Comparison of ENCODE assay signal across 13 cellular contexts in genomic region chr3:171956372-171957104, GRCh38.
DNase-seq lines count a peak whose midpoint lies in the region; ATAC-seq and TF ChIP-seq lines count a peak whose summit lies in the region.
"Had no signal": no experiment of that assay in that cellular context is flagged by ENCODE, and none has a peak within 500 bp of the region (broad histone marks: within the 10 kb centered on the region; RNA-seq: fewer than 3 reads in every experiment).

No MANE protein-coding gene starts in this region.

- H3F3A ChIP-seq in neural progenitor cell (ENCODE audit: low read depth) = peaks cover 15% of the 10 kb centered on the region

- H3K4me3 ChIP-seq in RWPE2 (ENCODE audit: severe bottlenecking) (no peak overlapping the region), neural progenitor cell (no peak overlapping the region), tibial artery (no peak overlapping the region), dorsolateral prefrontal cortex (peak overlapping the region in 23 of 59 donors; percentile 2 to 46 (median 19))

- H4K20me1 ChIP-seq in neural progenitor cell (ENCODE audit: low read depth) = no peaks in the 10 kb centered on the region

- H3K36me3 Mint-ChIP-seq in neural progenitor cell = no peaks in the 10 kb centered on the region
- H3K36me3 Mint-ChIP-seq: CD4-positive, CD25-positive, alpha-beta regulatory T cell had no signal

- H3K27me3 Mint-ChIP-seq in neural progenitor cell (ENCODE audit: insufficient read depth, low read depth) = peaks cover 8% of the 10 kb centered on the region

- no peak for ATAC-seq in RWPE2 (ENCODE audit: low read depth)

- peak overlapping the region; percentile 83 for H2AFZ ChIP-seq in neural progenitor cell (replicated peaks)

- no peak for DNase-seq in RWPE2 (ENCODE audit: low spot score)
- DNase-seq in erythroblast (lab: John Stamatoyannopoulos, UW) = peak; percentile 9
- no peak for DNase-seq in neural progenitor cell (ENCODE audit: low spot score)
- no peak for DNase-seq in tibial artery
- no peak for DNase-seq in dorsolateral prefrontal cortex
- DNase-seq in activated gamma-delta T cell (lab: John Stamatoyannopoulos, UW) = no peak
- no peak for DNase-seq in activated CD8-positive, alpha-beta memory T cell treated with anti-CD3 and anti-CD28 coated beads, Interleukin-2, amount 50 U/mL, for 48 hours
- DNase-seq: CD4-positive, CD25-positive, alpha-beta regulatory T cell; HCEC 1CT; NCI-H1417; NCI-H187 treated with DMSO at 0.1 percent for 48 hours; NCI-H526 treated with DMSO at 0.1 percent for 48 hours had no signal

- peak overlapping the region; percentile 73 for H3K27ac Mint-ChIP-seq in neural progenitor cell
- H3K27ac Mint-ChIP-seq: B cell; CD4-positive, CD25-positive, alpha-beta regulatory T cell had no signal

- H3K4me1 ChIP-seq in RWPE2 (ENCODE audit: insufficient read depth, poor library complexity, severe bottlenecking) (peaks cover 55% of the 10 kb centered on the region), neural progenitor cell (peaks cover 32% of the 10 kb centered on the region), tibial artery (no peaks in the 10 kb centered on the region)

- H3K4me3 Mint-ChIP-seq in neural progenitor cell = no peak overlapping the region
- H3K4me3 Mint-ChIP-seq: B cell; CD4-positive, CD25-positive, alpha-beta regulatory T cell had no signal

- H3K4me1 Mint-ChIP-seq in neural progenitor cell = peaks cover 83% of the 10 kb centered on the region
- H3K4me1 Mint-ChIP-seq: B cell; CD4-positive, CD25-positive, alpha-beta regulatory T cell had no signal

- no peaks in the 10 kb centered on the region for H3K9me3 Mint-ChIP-seq in neural progenitor cell

- H3K9ac ChIP-seq in neural progenitor cell = no peak overlapping the region

- H3K36me3 ChIP-seq in RWPE2 (ENCODE audit: low read depth) (no peaks in the 10 kb centered on the region), neural progenitor cell (no peaks in the 10 kb centered on the region), tibial artery (no peaks in the 10 kb centered on the region)

- no peaks in the 10 kb centered on the region for H3K9me3 ChIP-seq in RWPE2 (ENCODE audit: severe bottlenecking)
- no peaks in the 10 kb centered on the region for H3K9me3 ChIP-seq in neural progenitor cell (ENCODE audit: low read depth)
- no peaks in the 10 kb centered on the region for H3K9me3 ChIP-seq in tibial artery

- no peak overlapping the region for H3K4me2 ChIP-seq in neural progenitor cell

- intact Hi-C loops in tibial artery (cut with DNase I; ENCODE audit: low total_unique reads) = no loop called here
- intact Hi-C loops in dorsolateral prefrontal cortex (cut with DNase I) = no loop called here

- H3K27me3 ChIP-seq in RWPE2 (ENCODE audit: insufficient read depth, poor library complexity, severe bottlenecking) = no peaks in the 10 kb centered on the region
- no peaks in the 10 kb centered on the region for H3K27me3 ChIP-seq in neural progenitor cell
- H3K27me3 ChIP-seq in tibial artery = no peaks in the 10 kb centered on the region
- peaks cover 0 to 6% (median 0%) of the 10 kb centered on the region in 45 donors for H3K27me3 ChIP-seq in dorsolateral prefrontal cortex

- no peaks in the 10 kb centered on the region for H3K79me2 ChIP-seq in neural progenitor cell (ENCODE audit: low read depth)

- no peak for TF ChIP-seq POLR2A in erythroblast (IDR thresholded peaks at IDR 0.05; ENCODE audit: low read length)

- H3K27ac ChIP-seq in RWPE2 (ENCODE audit: poor library complexity, severe bottlenecking) = peak overlapping the region; percentile 81
- no peak overlapping the region for H3K27ac ChIP-seq in neural progenitor cell
- H3K27ac ChIP-seq in tibial artery = no peak overlapping the region
- H3K27ac ChIP-seq in dorsolateral prefrontal cortex = no peak overlapping the region

- TF ChIP-seq CTCF in RWPE2 (IDR thresholded peaks at IDR 0.05; ENCODE audit: poor library complexity, severe bottlenecking) (no peak), neural progenitor cell (IDR thresholded peaks at IDR 0.05) (no peak), tibial artery (IDR thresholded peaks at IDR 0.05) (no peak), dorsolateral prefrontal cortex (IDR thresholded peaks at IDR 0.05 in 54 of 56, conservative IDR thresholded peaks at IDR 0.05 in 2 of 56; ENCODE audit: low read depth in 1 of 56, partially characterized antibody in 56 of 56) (no peak)

Comparison
In these comparisons a context has a peak if more than half of its experiments do, and no peak if none do; other contexts are left out.
1. DNase-seq: peak in erythroblast (2 of 2); none in RWPE2 (single experiment), neural progenitor cell (single experiment), tibial artery (0 of 2), dorsolateral prefrontal cortex (0 of 10), activated gamma-delta T cell (single experiment) and activated CD8-positive, alpha-beta memory T cell treated with anti-CD3 and anti-CD28 coated beads, Interleukin-2, amount 50 U/mL, for 48 hours (single experiment).